In genomic region chr10:110304780-110305421, GRCh38 we compare ENCODE assay signal across 8 cellular contexts. TPM values are rescaled to one million over a fixed set of nuclear protein-coding genes. Genes with fewer than 3 reads are reported as not detected.
DNase-seq lines count a peak whose midpoint lies in the region; ATAC-seq lines count a peak whose summit lies in the region.

Gene SMNDC1, minus strand, starts transcription at chr10:110304920. Its CDS starts 1,333 bp downstream, at chr10:110303587.

- H3K36me3 ChIP-seq in effector memory CD4-positive, alpha-beta T cell (ENCODE audit: control insufficient read depth, insufficient read depth, low read length), result peaks cover 28% of the 10 kb centered on the region

- H3K27ac ChIP-seq in effector memory CD4-positive, alpha-beta T cell (ENCODE audit: insufficient read depth, low read length, poor library complexity, severe bottlenecking), result peak within 1 kb of the TSS; percentile 94

- H3K4me1 ChIP-seq in effector memory CD4-positive, alpha-beta T cell (ENCODE audit: control insufficient read depth, insufficient read depth, low read length, poor library complexity, severe bottlenecking), result peaks cover 19% of the 10 kb centered on the region

- ATAC-seq in GM21360 (IDR thresholded peaks at IDR 0.05; ENCODE audit: unreplicated experiment), result peak; percentile 92

- peak; percentile 96 for DNase-seq in COLO668 (lab: John Stamatoyannopoulos, UW; ENCODE audit: unreplicated experiment)
- DNase-seq in HT1080 (ENCODE audit: low read depth), result peak; percentile 99
- DNase-seq in NOMO-1 treated with DMSO at 0.1 percent for 48 hours (lab: John Stamatoyannopoulos, UW; ENCODE audit: unreplicated experiment), result peak; percentile 97
- DNase-seq in activated CD8-positive, alpha-beta memory T cell treated with anti-CD3 and anti-CD28 coated beads for 4 hours (ENCODE audit: low read depth in 2 of 2), result peak; percentile 91
- peak; percentile 95 to 97 (median 96) for DNase-seq in effector memory CD4-positive, alpha-beta T cell
- peak; percentile 98 to 99 for DNase-seq in lung microvascular endothelial cell (ENCODE audit: low read depth in 2 of 2)
- peak; percentile 94 to 97 (median 94) for DNase-seq in stimulated activated CD4-positive, alpha-beta T cell treated with anti-CD3 and anti-CD28 coated beads, TNF-alpha, amount 100 ng/mL, for 48 hours (ENCODE audit: low read depth in 3 of 3)

- H3K4me3 ChIP-seq in effector memory CD4-positive, alpha-beta T cell (ENCODE audit: insufficient read depth, low read depth, low read length, poor library complexity, severe bottlenecking), result peak within 1 kb of the TSS; percentile 89

- H3K27me3 ChIP-seq in effector memory CD4-positive, alpha-beta T cell (replicated peaks; ENCODE audit: control insufficient read depth, insufficient read depth, low read length, poor library complexity, severe bottlenecking), result no peaks in the 10 kb centered on the region

- H3K9me3 ChIP-seq in effector memory CD4-positive, alpha-beta T cell (ENCODE audit: control insufficient read depth, low read length), result no peaks in the 10 kb centered on the region

RNA-seq across cellular contexts. Expression of gene SMNDC1, which starts in this region (rescaled TPM):
- total RNA-seq in HT1080 (2014; rRNA removed; shearing (Covaris generic)), result 7.0 and 8.6 TPM in 2 replicates
- 29.2 and 32.0 TPM in 2 replicates for polyA plus RNA-seq in HT1080 (2015; cell fraction: cytosol; rRNA removed)
- polyA plus RNA-seq in HT1080 (2015; cell fraction: nucleus; rRNA removed), result 33.8 and 35.8 TPM in 2 replicates
- 4.4 and 6.3 TPM in 2 replicates for total RNA-seq in lung microvascular endothelial cell

Comparison
In these comparisons a context has a peak if more than half of its experiments do, and no peak if none do; other contexts are left out.
1. Peak in every context shown above with its lines: DNase-seq, ATAC-seq, H3K4me3 ChIP-seq and H3K27ac ChIP-seq.